In genomic region chr10:95861401-95861800, GRCh38 we compare ENCODE assay signal across 19 cellular contexts. TPM values are rescaled to one million over a fixed set of nuclear protein-coding genes. Genes with fewer than 3 reads are reported as not detected.
"Had no signal": no experiment of that assay in that cellular context is flagged by ENCODE, and none has a peak within 500 bp of the region (broad histone marks: within the 10 kb centered on the region; RNA-seq: fewer than 3 reads in every experiment).

No MANE protein-coding gene starts in this region.

- H3K79me2 ChIP-seq: hepatocyte had no signal

- H3K4me3 Mint-ChIP-seq: activated CD8-positive, alpha-beta memory T cell treated with anti-CD3 and anti-CD28 coated beads, Interleukin-2, amount 10 ng/mL, durations not matched to agents 7 days and 5 days; activated naive CD4-positive, alpha-beta T cell treated with anti-CD3 and anti-CD28 coated beads for 36 hours; activated naive CD8-positive, alpha-beta T cell treated with anti-CD3 and anti-CD28 coated beads, Interleukin-2, amount 50 U/mL, for 24 hours; dendritic cell treated with granulocyte-macrophage colony-stimulating factor and Interleukin-4, amounts not matched to agents 40 ng/mL and 50 ng/mL, for 4 days; naive thymus-derived CD8-positive, alpha-beta T cell; type B pancreatic cell had no signal

- H3K9me3 ChIP-seq: esophagus squamous epithelium, ovary, right lobe of liver, stomach had no signal

- H3K4me1 ChIP-seq: right lobe of liver had no signal

- H2AFZ ChIP-seq: hepatocyte had no signal

- ATAC-seq: activated CD8-positive, alpha-beta memory T cell treated with anti-CD3 and anti-CD28 coated beads, Interleukin-2, amount 10 ng/mL, durations not matched to agents 7 days and 5 days; activated naive CD8-positive, alpha-beta T cell treated with anti-CD3 and anti-CD28 coated beads, Interleukin-2, amount 50 U/mL, for 24 hours; naive thymus-derived CD8-positive, alpha-beta T cell; right lobe of liver had no signal

- H3K4me2 ChIP-seq: hepatocyte, smooth muscle cell had no signal

- DNase-seq: activated CD4-positive, alpha-beta T cell treated with anti-CD3 and anti-CD28 coated beads, Interleukin-2, amount 50 U/mL, for 48 hours; activated CD8-positive, alpha-beta memory T cell treated with anti-CD3 and anti-CD28 coated beads, Interleukin-2, amount 10 ng/mL, durations not matched to agents 7 days and 5 days; activated naive CD4-positive, alpha-beta T cell treated with anti-CD3 and anti-CD28 coated beads for 36 hours; activated naive CD8-positive, alpha-beta T cell treated with anti-CD3 and anti-CD28 coated beads, Interleukin-2, amount 50 U/mL, for 24 hours; aorta; effector CD8-positive, alpha-beta T cell; esophagus squamous epithelium; foreskin fibroblast; mesendoderm; naive thymus-derived CD8-positive, alpha-beta T cell; ovary; right lobe of liver; stimulated activated CD4-positive, alpha-beta T cell treated with anti-CD3 and anti-CD28 coated beads, Interleukin-4, amount 100 ng/mL, for 1 hour; stomach had no signal

- H3K27me3 Mint-ChIP-seq: activated CD8-positive, alpha-beta memory T cell treated with anti-CD3 and anti-CD28 coated beads, Interleukin-2, amount 10 ng/mL, durations not matched to agents 7 days and 5 days; activated naive CD8-positive, alpha-beta T cell treated with anti-CD3 and anti-CD28 coated beads, Interleukin-2, amount 50 U/mL, for 24 hours; dendritic cell treated with granulocyte-macrophage colony-stimulating factor and Interleukin-4, amounts not matched to agents 40 ng/mL and 50 ng/mL, for 4 days; type B pancreatic cell had no signal

- H3K36me3 ChIP-seq: ovary, right lobe of liver had no signal

- H3K27ac Mint-ChIP-seq: activated naive CD4-positive, alpha-beta T cell treated with anti-CD3 and anti-CD28 coated beads for 36 hours; activated naive CD8-positive, alpha-beta T cell treated with anti-CD3 and anti-CD28 coated beads, Interleukin-2, amount 50 U/mL, for 24 hours; activated T-helper 2 cell treated with anti-CD3 and anti-CD28 coated beads, Interferon-gamma antibody, Interleukin-2, Interleukin-4, amounts not matched to agents 10 μg/mL and 5 μg/mL and 100 μg/mL, durations not matched to agents 14 hours and 24 hours and 36 hours; dendritic cell treated with granulocyte-macrophage colony-stimulating factor and Interleukin-4, amounts not matched to agents 40 ng/mL and 50 ng/mL, for 4 days; type B pancreatic cell had no signal

- H3K27me3 ChIP-seq: esophagus squamous epithelium, hepatocyte, ovary, right lobe of liver, stomach had no signal

- H3K36me3 Mint-ChIP-seq: type B pancreatic cell had no signal

- H3K27ac ChIP-seq: esophagus squamous epithelium, hepatocyte, ovary, right lobe of liver had no signal

- H3K4me3 ChIP-seq: esophagus squamous epithelium, hepatocyte, ovary, right lobe of liver, smooth muscle cell, stomach had no signal

- H3K9me3 Mint-ChIP-seq: activated naive CD4-positive, alpha-beta T cell treated with anti-CD3 and anti-CD28 coated beads for 36 hours; activated naive CD8-positive, alpha-beta T cell treated with anti-CD3 and anti-CD28 coated beads, Interleukin-2, amount 50 U/mL, for 24 hours; activated T-helper 2 cell treated with anti-CD3 and anti-CD28 coated beads, Interferon-gamma antibody, Interleukin-2, Interleukin-4, amounts not matched to agents 10 μg/mL and 5 μg/mL and 100 μg/mL, durations not matched to agents 14 hours and 24 hours and 36 hours; dendritic cell treated with granulocyte-macrophage colony-stimulating factor and Interleukin-4, amounts not matched to agents 40 ng/mL and 50 ng/mL, for 4 days; type B pancreatic cell had no signal

RNA-seq across cellular contexts. Expression of gene CC2D2B, which starts 46.4 kb away (rescaled TPM):
- total RNA-seq: activated naive CD4-positive, alpha-beta T cell treated with anti-CD3 and anti-CD28 coated beads for 36 hours; naive thymus-derived CD8-positive, alpha-beta T cell; smooth muscle cell had no signal
- polyA plus RNA-seq: hepatocyte, smooth muscle cell had no signal
